10 cellular contexts compared by ENCODE assay signal in the genomic region with DNA sequence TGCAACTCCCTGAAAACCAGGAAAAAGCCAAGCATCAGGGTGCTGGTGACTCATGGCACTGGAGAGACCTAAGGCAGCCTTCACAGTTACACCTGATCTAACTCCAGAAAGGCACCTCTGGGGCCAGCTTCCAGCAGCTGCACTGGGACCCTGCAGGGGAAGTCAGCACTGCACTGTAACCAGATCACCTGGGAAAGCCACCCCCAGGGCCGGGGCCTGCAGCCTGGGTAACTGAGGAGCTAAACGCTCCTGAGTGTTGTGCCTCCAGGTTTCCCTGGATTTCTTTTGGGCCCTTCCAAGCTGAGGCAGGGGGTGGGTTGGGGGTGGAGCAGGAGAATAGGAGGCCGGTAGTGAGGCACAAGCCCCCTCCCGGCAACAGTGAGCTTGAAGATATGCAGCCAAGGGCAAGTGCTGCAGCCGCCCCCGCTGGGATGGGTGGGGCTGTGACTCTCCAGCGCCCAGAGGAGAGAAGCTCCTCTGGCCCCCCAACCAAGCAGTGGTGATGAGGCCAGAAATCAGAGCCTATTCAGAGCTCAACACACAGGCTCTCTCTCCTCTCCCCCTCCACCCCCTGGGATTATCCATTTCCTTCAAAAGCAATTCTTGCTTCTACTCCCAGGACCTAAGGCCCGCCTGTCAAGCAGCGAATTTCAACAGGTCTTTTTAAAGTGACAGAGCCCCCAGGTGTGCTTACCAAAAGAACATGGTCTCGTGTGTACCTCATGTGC. TPM values are rescaled to one million over a fixed set of nuclear protein-coding genes. Genes with fewer than 3 reads are reported as not detected.
A peak's percentile ranks its signal among the peaks of the same experiment; 100 is the strongest.
DNase-seq lines count a peak whose midpoint lies in the region; ATAC-seq and TF ChIP-seq lines count a peak whose summit lies in the region.
"Had no signal": no experiment of that assay in that cellular context is flagged by ENCODE, and none has a peak within 500 bp of the region (broad histone marks: within the 10 kb centered on the region; RNA-seq: fewer than 3 reads in every experiment).

No MANE protein-coding gene starts in this region.

- no peaks in the 10 kb centered on the region for H3K9me2 ChIP-seq in SK-N-SH
- H3K9me2 ChIP-seq in MM.1S (replicated peaks; ENCODE audit: insufficient read depth, low read length): no peaks in the 10 kb centered on the region

- H3K27ac ChIP-seq in SK-N-SH (ENCODE audit: low read depth in 2 of 2, low read length in 1 of 2) (no peak overlapping the region), muscle layer of duodenum (ENCODE audit: low read length) (peak overlapping the region; percentile 45), MM.1S (ENCODE audit: low read length) (no peak overlapping the region)
- H3K27ac ChIP-seq: epithelial cell of prostate had no signal

- H3K9ac ChIP-seq in SK-N-SH: peak overlapping the region; percentile 51; the same call in 1 of the 2 replicates
- no peak overlapping the region for H3K9ac ChIP-seq in MM.1S (ENCODE audit: low read length)

- H3K27ac Mint-ChIP-seq in type B pancreatic cell: no peak overlapping the region

- DNase-seq in SK-N-SH: no peak
- DNase-seq in foreskin fibroblast: no peak
- peak; percentile 63 for DNase-seq in type B pancreatic cell (ENCODE audit: extremely low spot score, unreplicated experiment)
- no peak for DNase-seq in GM13976 (ENCODE audit: low spot score)
- no peak for DNase-seq in MM.1S
- DNase-seq: NCI-H526 treated with DMSO at 0.1 percent for 48 hours had no signal

- no peak for TF ChIP-seq EP300 in SK-N-SH (IDR thresholded peaks at IDR 0.05; ENCODE audit: borderline replicate concordance in 1 of 2, low read depth in 1 of 2, low read length in 1 of 2)

- H3K4me1 Mint-ChIP-seq in type B pancreatic cell (ENCODE audit: unreplicated experiment): peaks cover 23% of the 10 kb centered on the region

- peaks cover 46% of the 10 kb centered on the region for H4K20me1 ChIP-seq in SK-N-SH (ENCODE audit: insufficient read depth)
- no peaks in the 10 kb centered on the region for H4K20me1 ChIP-seq in MM.1S (ENCODE audit: insufficient read depth, low read length)

- H3K4me1 ChIP-seq in SK-N-SH (ENCODE audit: control insufficient read depth in 1 of 2, insufficient read depth in 2 of 2, low read depth in 1 of 2, low read length in 1 of 2) (peaks cover 0 to 8% of the 10 kb centered on the region in 2 experiments; a peak in 1 of 4 replicates), muscle layer of duodenum (ENCODE audit: control insufficient read depth in 1 of 2, insufficient read depth in 2 of 2, low read length in 2 of 2) (peaks cover 0 to 18% of the 10 kb centered on the region in 2 donors), MM.1S (ENCODE audit: low read length) (no peaks in the 10 kb centered on the region)

- H3F3A ChIP-seq in SK-N-SH (replicated peaks; ENCODE audit: insufficient read depth): no peaks in the 10 kb centered on the region
- H3F3A ChIP-seq in MM.1S (ENCODE audit: insufficient read depth, low read length): no peaks in the 10 kb centered on the region

- POLR2A ChIA-PET in SK-N-SH (lab: Yijun Ruan, JAX): no interaction called here

- peak overlapping the region in 1 of 2 experiments; percentile 6; a peak in 1 of 4 replicates for H3K4me3 ChIP-seq in SK-N-SH (ENCODE audit: low read depth in 2 of 2, low read length in 1 of 2)
- H3K4me3 ChIP-seq in foreskin fibroblast (ENCODE audit: low read depth in 1 of 2, low read length in 2 of 2): peak overlapping the region; percentile 77 to 90
- H3K4me3 ChIP-seq in muscle layer of duodenum (ENCODE audit: low read depth in 1 of 2, low read length in 2 of 2): peak overlapping the region; percentile 62 to 77
- no peak overlapping the region for H3K4me3 ChIP-seq in MM.1S (ENCODE audit: low read length)

- TF ChIP-seq RAD21 in SK-N-SH (IDR thresholded peaks at IDR 0.05; ENCODE audit: low read length): no peak

- H3K79me2 ChIP-seq in SK-N-SH (ENCODE audit: insufficient read depth) (peaks cover 64% of the 10 kb centered on the region), MM.1S (ENCODE audit: low read length) (no peaks in the 10 kb centered on the region)

- CTCF ChIA-PET in SK-N-SH (lab: Yijun Ruan, JAX): interaction anchor here (3.0 to 10.4 kb wide), 2 partner anchors 692 to 711 kb away, joined by 24 to 142 read pairs; no protein-coding TSS in a partner anchor

- no peaks in the 10 kb centered on the region for H3K9me3 ChIP-seq in SK-N-SH
- no peaks in the 10 kb centered on the region for H3K9me3 ChIP-seq in muscle layer of duodenum (ENCODE audit: control insufficient read depth in 1 of 2, low read length in 2 of 2)
- no peaks in the 10 kb centered on the region for H3K9me3 ChIP-seq in MM.1S (replicated peaks; ENCODE audit: insufficient read depth, low read length)

- TF ChIP-seq CTCF in SK-N-SH (IDR thresholded peaks at IDR 0.05): no peak
- TF ChIP-seq CTCF in foreskin fibroblast (IDR thresholded peaks at IDR 0.05; ENCODE audit: low read depth, low read length): no peak
- no peak for TF ChIP-seq CTCF in type B pancreatic cell (conservative IDR thresholded peaks at IDR 0.05)
- TF ChIP-seq CTCF in GM13976 (IDR thresholded peaks at IDR 0.05; ENCODE audit: borderline replicate concordance, control extremely low read depth, extremely low read depth, insufficient read depth, missing control alignments): no peak
- no peak for TF ChIP-seq CTCF in MM.1S (IDR thresholded peaks at IDR 0.05; ENCODE audit: low read length)

- H3K36me3 ChIP-seq in SK-N-SH (replicated peaks in 1 of 2; ENCODE audit: control insufficient read depth in 1 of 2, insufficient read depth in 2 of 2, low read length in 1 of 2) (no peaks in the 10 kb centered on the region), muscle layer of duodenum (ENCODE audit: control insufficient read depth in 1 of 2, insufficient read depth in 2 of 2, low read length in 2 of 2) (peaks cover 0 to 7% of the 10 kb centered on the region in 2 donors), MM.1S (replicated peaks; ENCODE audit: insufficient read depth, low read length) (no peaks in the 10 kb centered on the region)

- H3K9me3 Mint-ChIP-seq in type B pancreatic cell: no peaks in the 10 kb centered on the region

- ATAC-seq in SK-N-SH treated with all-trans-retinoic acid at 6 μM for 48 hours (no peak), HG03175 (IDR thresholded peaks at IDR 0.05; ENCODE audit: unreplicated experiment) (no peak)

- 51% methylated on average over 3 of the region's 10 CpGs for WGBS in SK-N-SH (ENCODE audit: low lambda C conversion rate)

- H3K4me2 ChIP-seq in SK-N-SH (peak overlapping the region; percentile 74; the same call in 1 of the 2 replicates), MM.1S (ENCODE audit: low read depth, low read length) (no peak overlapping the region)

- peaks cover 20% of the 10 kb centered on the region for H3K36me3 Mint-ChIP-seq in type B pancreatic cell

- H3K27me3 Mint-ChIP-seq in type B pancreatic cell: peaks cover 57% of the 10 kb centered on the region

- peak overlapping the region; percentile 91 for H3K4me3 Mint-ChIP-seq in type B pancreatic cell

- H2AFZ ChIP-seq in SK-N-SH (ENCODE audit: low read depth) (no peak overlapping the region), MM.1S (ENCODE audit: low read length) (no peak overlapping the region)

- H3K27me3 ChIP-seq in SK-N-SH (ENCODE audit: insufficient read depth) (peaks cover 6% of the 10 kb centered on the region; the same call in 1 of the 2 replicates), muscle layer of duodenum (ENCODE audit: low read depth, low read length) (no peaks in the 10 kb centered on the region), MM.1S (replicated peaks; ENCODE audit: insufficient read depth, low read length) (peaks cover 8% of the 10 kb centered on the region)

- in situ Hi-C loops in GM13976 (cut with MboI; ENCODE audit: low sequenced_read_pairs, unreplicated experiment): loop anchor here (25.0 kb wide), 2 partner anchors 480 to 720 kb away; no protein-coding TSS in a partner anchor

TF ChIP-seq in SK-N-SH, 30 proteins besides CTCF, POLR2A, EP300 and RAD21 (continues in another document):
- TF ChIP-seq EZH2phosphoT487 (IDR thresholded peaks at IDR 0.05; ENCODE audit: borderline replicate concordance, low read depth): no peak
- TF ChIP-seq, protein P1, sequence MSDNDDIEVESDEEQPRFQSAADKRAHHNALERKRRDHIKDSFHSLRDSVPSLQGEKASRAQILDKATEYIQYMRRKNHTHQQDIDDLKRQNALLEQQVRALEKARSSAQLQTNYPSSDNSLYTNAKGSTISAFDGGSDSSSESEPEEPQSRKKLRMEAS (IDR thresholded peaks at IDR 0.05; ENCODE audit: low read depth): no peak
- no peak for TF ChIP-seq POLR2AphosphoS5 (IDR thresholded peaks at IDR 0.05; ENCODE audit: low read depth, low read length)
- TF ChIP-seq USF2 (IDR thresholded peaks at IDR 0.05; ENCODE audit: borderline replicate concordance, low read depth, low read length): no peak
- no peak for TF ChIP-seq MXI1 (IDR thresholded peaks at IDR 0.05; ENCODE audit: low read depth, low read length)

TF ChIP-seq in SK-N-SH treated with all-trans-retinoic acid at 6 μM for 48 hours, 23 proteins besides CTCF, POLR2A, EP300 and RAD21 (continues in another document):
- TF ChIP-seq TCF4 (CRISPR knock-in tag; IDR thresholded peaks at IDR 0.05; ENCODE audit: borderline replicate concordance) (no peak), GLIS3 (CRISPR knock-in tag; IDR thresholded peaks at IDR 0.05) (no peak), CSRNP3 (CRISPR knock-in tag; IDR thresholded peaks at IDR 0.05) (no peak), PPARA (CRISPR knock-in tag; IDR thresholded peaks at IDR 0.05; ENCODE audit: borderline replicate concordance) (no peak), ZNF8 (CRISPR knock-in tag; IDR thresholded peaks at IDR 0.05) (no peak), ZC3H10 (CRISPR knock-in tag; IDR thresholded peaks at IDR 0.05) (no peak), CSDC2 (CRISPR knock-in tag; IDR thresholded peaks at IDR 0.05) (no peak)

RNA-seq across cellular contexts. Expression of gene CXCL12, which starts 2.6 kb away (rescaled TPM):
- 4.1 and 4.7 TPM in 2 replicates for polyA plus RNA-seq in SK-N-SH (2012; rRNA removed)
- polyA plus RNA-seq in SK-N-SH (2012; cell fraction: cytosol; rRNA removed): 4.4 and 5.7 TPM in 2 replicates
- 3.6 and 4.6 TPM in 2 replicates for polyA plus RNA-seq in SK-N-SH (2012; cell fraction: nucleus; rRNA removed)
- 25.7 and 137 TPM in 2 replicates for total RNA-seq in type B pancreatic cell (ENCODE audit: low replicate concordance)
